ENCODE assay signal across 8 cellular contexts in genomic region chr20:50987493-50988210, GRCh38. TPM values are rescaled to one million over a fixed set of nuclear protein-coding genes. Genes with fewer than 3 reads are reported as not detected.
A peak's percentile ranks its signal among the peaks of the same experiment; 100 is the strongest.
DNase-seq lines count a peak whose midpoint lies in the region; ATAC-seq lines count a peak whose summit lies in the region.

No MANE protein-coding gene starts in this region.

- H3K27ac ChIP-seq in mesendoderm (ENCODE audit: low read depth, low read length): no peak overlapping the region

- H3K36me3 ChIP-seq in mesendoderm (ENCODE audit: control insufficient read depth, insufficient read depth, low read length): no peaks in the 10 kb centered on the region

- no peak overlapping the region for H2BK15ac ChIP-seq in mesendoderm (replicated peaks; ENCODE audit: low read depth)

- peaks cover 6% of the 10 kb centered on the region for H3K4me1 ChIP-seq in mesendoderm (ENCODE audit: control insufficient read depth, low read depth, low read length)

- H3K4ac ChIP-seq in mesendoderm (ENCODE audit: low read depth, low read length): no peak overlapping the region

- H3K4me3 Mint-ChIP-seq in stimulated activated effector memory CD8-positive, alpha-beta T cell treated with anti-CD3 and anti-CD28 coated beads, Interleukin-12 subunit alpha, Interleukin-12 subunit beta, amount 100 ng/mL, for 72 hours: no peak overlapping the region

- no peak overlapping the region for H3K4me2 ChIP-seq in mesendoderm (ENCODE audit: low read length)

- H3K18ac ChIP-seq in mesendoderm (ENCODE audit: low read length): no peak overlapping the region

- no peaks in the 10 kb centered on the region for H3K36me3 Mint-ChIP-seq in stimulated activated effector memory CD8-positive, alpha-beta T cell treated with anti-CD3 and anti-CD28 coated beads, Interleukin-12 subunit alpha, Interleukin-12 subunit beta, amount 100 ng/mL, for 72 hours

- peak; percentile 86 for DNase-seq in Daoy (ENCODE audit: low read depth)
- DNase-seq in HPDE6-E6E7 (ENCODE audit: extremely low spot score): peak; percentile 90
- peak; percentile 77 for DNase-seq in NCI-H82 treated with DMSO at 0.1 percent for 48 hours (lab: John Stamatoyannopoulos, UW; ENCODE audit: unreplicated experiment)
- peak; percentile 44 to 62 for DNase-seq in activated CD4-positive, alpha-beta T cell treated with anti-CD3 and anti-CD28 coated beads, Interleukin-2, amount 50 U/mL, for 48 hours
- DNase-seq in effector CD4-positive, alpha-beta T cell: peak; percentile 57
- DNase-seq in mesendoderm: peak; percentile 88
- peak; percentile 63 to 81 for DNase-seq in stimulated activated effector memory CD8-positive, alpha-beta T cell treated with anti-CD3 and anti-CD28 coated beads, Interleukin-12 subunit alpha, Interleukin-12 subunit beta, amount 100 ng/mL, for 72 hours (ENCODE audit: low spot score in 2 of 2)

- H2BK120ac ChIP-seq in mesendoderm (ENCODE audit: low read depth, low read length): no peak overlapping the region

- no peaks in the 10 kb centered on the region for H3K4me1 Mint-ChIP-seq in stimulated activated effector memory CD8-positive, alpha-beta T cell treated with anti-CD3 and anti-CD28 coated beads, Interleukin-12 subunit alpha, Interleukin-12 subunit beta, amount 100 ng/mL, for 72 hours

- no peak overlapping the region for H2BK5ac ChIP-seq in mesendoderm (ENCODE audit: low read length)

- no peak overlapping the region for H3K9ac ChIP-seq in mesendoderm (ENCODE audit: low read length)

- H3K27ac Mint-ChIP-seq in stimulated activated effector memory CD8-positive, alpha-beta T cell treated with anti-CD3 and anti-CD28 coated beads, Interleukin-12 subunit alpha, Interleukin-12 subunit beta, amount 100 ng/mL, for 72 hours: no peak overlapping the region

- no peak overlapping the region for H3K4me3 ChIP-seq in mesendoderm (ENCODE audit: low read length)

- H3K9me3 Mint-ChIP-seq in stimulated activated effector memory CD8-positive, alpha-beta T cell treated with anti-CD3 and anti-CD28 coated beads, Interleukin-12 subunit alpha, Interleukin-12 subunit beta, amount 100 ng/mL, for 72 hours: no peaks in the 10 kb centered on the region

- ATAC-seq in stimulated activated effector memory CD8-positive, alpha-beta T cell treated with anti-CD3 and anti-CD28 coated beads, Interleukin-12 subunit alpha, Interleukin-12 subunit beta, amount 100 ng/mL, for 72 hours: peak; percentile 83
- no peak for ATAC-seq in GM19463 (IDR thresholded peaks at IDR 0.05; ENCODE audit: unreplicated experiment)

- H4K8ac ChIP-seq in mesendoderm (ENCODE audit: low read depth, low read length): no peak overlapping the region

- no CpG with 5 or more reads among the region's 13 CpGs for WGBS in mesendoderm (ENCODE audit: extremely low coverage, insufficient coverage, low lambda C conversion rate)

- H3K27me3 ChIP-seq in mesendoderm (ENCODE audit: insufficient read depth, low read length, poor library complexity): no peaks in the 10 kb centered on the region

- no peak overlapping the region for H2AK5ac ChIP-seq in mesendoderm (ENCODE audit: low read length)

- no peak overlapping the region for H3K23ac ChIP-seq in mesendoderm (ENCODE audit: low read length)

- no peak overlapping the region for H4K5ac ChIP-seq in mesendoderm (ENCODE audit: low read length)

- H3K79me1 ChIP-seq in mesendoderm (ENCODE audit: low read length): no peaks in the 10 kb centered on the region

- H3K79me2 ChIP-seq in mesendoderm (ENCODE audit: control insufficient read depth, insufficient read depth, low read length): no peaks in the 10 kb centered on the region

- no peak overlapping the region for H3K56ac ChIP-seq in mesendoderm (ENCODE audit: low read length)

RNA-seq across cellular contexts. Expression of gene MOCS3, which starts 29.0 kb away (rescaled TPM):
- 7.4 TPM in 2 replicates for total RNA-seq in Daoy (2014; rRNA removed; shearing (Covaris generic))
- 4.0 TPM for polyA plus RNA-seq in mesendoderm (2013, experiment 1 of 2)
- 4.3 TPM for polyA plus RNA-seq in mesendoderm (2013, experiment 2 of 2)

RNA-seq across cellular contexts. Expression of gene DPM1, which starts 29.3 kb away (rescaled TPM):
- total RNA-seq in Daoy (2014; rRNA removed; shearing (Covaris generic)): 133 and 153 TPM in 2 replicates
- 77.5 TPM for polyA plus RNA-seq in mesendoderm (2013, experiment 1 of 2)
- polyA plus RNA-seq in mesendoderm (2013, experiment 2 of 2): 81.0 TPM

RNA-seq across cellular contexts. Expression of gene KCNG1, which starts 35.3 kb away (rescaled TPM):
- total RNA-seq in Daoy (2014; rRNA removed; shearing (Covaris generic)): 71.9 and 91.3 TPM in 2 replicates
- polyA plus RNA-seq in mesendoderm (2013, experiment 1 of 2): 120 TPM
- polyA plus RNA-seq in mesendoderm (2013, experiment 2 of 2): 118 TPM

RNA-seq across cellular contexts. Expression of gene ADNP, which starts 56.4 kb away (rescaled TPM):
- 14.7 and 15.1 TPM in 2 replicates for total RNA-seq in Daoy (2014; rRNA removed; shearing (Covaris generic))
- polyA plus RNA-seq in mesendoderm (2013, experiment 1 of 2): 118 TPM
- polyA plus RNA-seq in mesendoderm (2013, experiment 2 of 2): 114 TPM
